In the genomic region with DNA sequence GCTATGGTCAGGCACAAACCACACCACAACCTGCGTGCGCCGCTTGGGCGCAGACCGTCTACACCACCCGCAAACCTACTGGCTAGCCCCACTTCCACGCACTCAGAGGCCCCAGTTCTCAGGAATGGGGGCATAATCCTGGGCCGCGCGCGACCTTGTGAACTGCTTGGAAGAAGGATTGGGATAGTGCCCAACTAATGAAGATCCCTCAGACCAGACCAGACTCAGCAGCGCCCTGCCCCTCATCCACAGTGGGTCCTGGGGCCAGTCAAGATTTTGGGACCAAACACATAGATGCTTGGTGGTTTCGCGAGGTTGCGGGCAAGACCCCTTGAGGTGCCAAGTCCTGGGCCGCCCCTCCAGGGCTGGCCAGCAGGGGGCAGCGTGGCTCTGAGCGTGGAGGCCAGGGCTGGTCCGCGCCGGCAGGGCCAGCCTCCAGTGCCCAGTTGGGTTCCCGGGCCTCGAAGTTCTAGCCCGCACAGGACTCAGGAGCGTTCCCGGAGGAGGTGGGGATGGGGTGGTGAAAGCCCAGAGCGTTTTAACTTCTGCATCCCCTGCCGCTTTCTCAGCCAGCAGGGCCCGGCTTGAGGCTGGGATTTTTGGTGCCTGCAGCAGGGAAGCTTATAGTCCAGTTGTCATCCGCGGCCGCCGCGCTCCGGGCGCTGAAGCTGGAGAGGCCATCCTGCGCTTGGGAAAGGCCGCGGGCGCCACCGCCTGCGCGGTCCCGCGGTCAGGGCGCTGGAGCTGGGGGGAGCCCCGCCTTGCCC, we compare ENCODE assay signal across 8 cellular contexts. TPM values are rescaled to one million over a fixed set of nuclear protein-coding genes. Genes with fewer than 3 reads are reported as not detected.
A peak's percentile ranks its signal among the peaks of the same experiment; 100 is the strongest.
DNase-seq lines count a peak whose midpoint lies in the region; ATAC-seq and TF ChIP-seq lines count a peak whose summit lies in the region.

No MANE protein-coding gene starts in this region.

- no peak overlapping the region for H2AFZ ChIP-seq in HCT116 (ENCODE audit: low read depth, low read length, poor library complexity, severe bottlenecking)

- peak; percentile 83 for TF ChIP-seq RAD21 in HCT116 (IDR thresholded peaks at IDR 0.05; ENCODE audit: low read depth)

- H3K27me3 ChIP-seq in A673 (replicated peaks; ENCODE audit: insufficient read depth, low read depth, low read length, poor library complexity) (peaks cover 48% of the 10 kb centered on the region), HCT116 (ENCODE audit: insufficient read depth, low read length) (no peaks in the 10 kb centered on the region), esophagus muscularis mucosa (peaks cover 0 to 28% (median 0%) of the 10 kb centered on the region in 4 donors), uterus (no peaks in the 10 kb centered on the region)

- 77% methylated on average over 6 of the region's 47 CpGs for WGBS in esophagus muscularis mucosa

- peaks cover 0 to 8% (median 3%) of the 10 kb centered on the region in 7 donors for H3K9me3 Mint-ChIP-seq in naive B cell

- TF ChIP-seq CTCF in A673 (conservative IDR thresholded peaks at IDR 0.05; ENCODE audit: low read depth, low read length) (peak; percentile 92), HCT116 (IDR thresholded peaks at IDR 0.05 in 2 of 3, conservative IDR thresholded peaks at IDR 0.05 in 1 of 3; ENCODE audit: borderline replicate concordance in 1 of 3, insufficient read depth in 1 of 3, low read depth in 2 of 3, low read length in 2 of 3) (peak; percentile 68 to 89 (median 87)), esophagus muscularis mucosa (IDR thresholded peaks at IDR 0.05) (peak; percentile 81 to 89 (median 82)), uterus (IDR thresholded peaks at IDR 0.05) (peak; percentile 11 to 39 (median 26))

- CTCF ChIA-PET in A673 (lab: Charles Lee) (interaction anchor here (0.7 to 1.5 kb wide), 2 partner anchors 396 to 513 kb away, joined by 3 to 4 read pairs; no protein-coding TSS in a partner anchor), HCT116 (lab: Charles Lee) (no interaction called here)

- TF ChIP-seq POLR2A in HCT116 (IDR thresholded peaks at IDR 0.05; ENCODE audit: borderline replicate concordance, extremely low read depth, insufficient read depth, insufficient read length) (no peak), esophagus muscularis mucosa (IDR thresholded peaks at IDR 0.05; ENCODE audit: low read depth) (no peak), uterus (IDR thresholded peaks at IDR 0.05) (no peak)

- peak overlapping the region in 6 of 8 donors; percentile 9 to 98 (median 57) for H3K4me3 Mint-ChIP-seq in naive B cell

- no peaks in the 10 kb centered on the region for H4K20me1 ChIP-seq in HCT116 (ENCODE audit: insufficient read depth)

- peak overlapping the region; percentile 18 for H3K4me3 ChIP-seq in A673 (ENCODE audit: low read depth, low read length, poor library complexity, severe bottlenecking)
- H3K4me3 ChIP-seq in HCT116 (replicated peaks in 1 of 2; ENCODE audit: low read depth in 1 of 2, low read length in 2 of 2) = no peak overlapping the region
- H3K4me3 ChIP-seq in esophagus muscularis mucosa = peak overlapping the region; percentile 33 to 90 (median 43)
- H3K4me3 ChIP-seq in uterus = no peak overlapping the region

- POLR2A ChIA-PET in A673 (lab: Charles Lee; ENCODE audit: low non-redundant PET) = no interaction called here
- POLR2A ChIA-PET in HCT116 (lab: Charles Lee) = no interaction called here

- no peaks in the 10 kb centered on the region for H3K9me2 ChIP-seq in HCT116 (ENCODE audit: insufficient read depth)

- peak; percentile 51 for ATAC-seq in HCT116
- no peak for ATAC-seq in naive B cell (ENCODE audit: low read depth in 2 of 2)
- no peak for ATAC-seq in GM19452 (IDR thresholded peaks at IDR 0.05; ENCODE audit: unreplicated experiment)

- H3K9ac ChIP-seq in HCT116 (ENCODE audit: low read length) = no peak overlapping the region

- H3K79me2 ChIP-seq in HCT116 (ENCODE audit: insufficient read depth, low read length) = 0 out of 2 replicates have a peak, but pooled peaks cover 5% of the 10 kb centered on the region

- TF ChIP-seq EP300 in esophagus muscularis mucosa (IDR thresholded peaks at IDR 0.05) = no peak

- no TSS peak for BruUV-seq in A673 (replicated peaks; lab: Mats Ljungman, UMichigan)
- no TSS peak for BruUV-seq in HCT116 (replicated peaks; lab: Mats Ljungman, UMichigan)

- 0 out of 2 replicates have a peak overlapping the region, but pooled peaks have one; percentile 5 for H3K4me2 ChIP-seq in HCT116 (ENCODE audit: low read length)

- H3K36me3 ChIP-seq in A673 (ENCODE audit: insufficient read depth, low read length, poor library complexity, severe bottlenecking) (no peaks in the 10 kb centered on the region), HCT116 (ENCODE audit: control insufficient read depth in 1 of 2, insufficient read depth in 2 of 2, low read length in 2 of 2) (no peaks in the 10 kb centered on the region; a peak in 1 of 4 replicates), esophagus muscularis mucosa (peaks cover 5 to 31% (median 13%) of the 10 kb centered on the region in 4 donors), uterus (no peaks in the 10 kb centered on the region)

- peaks cover 21 to 57% (median 43%) of the 10 kb centered on the region in 3 donors for H3K4me1 Mint-ChIP-seq in naive B cell

- peaks cover 49 to 69% (median 57%) of the 10 kb centered on the region in 3 donors for H3K27me3 Mint-ChIP-seq in naive B cell

- peak; percentile 48 for DNase-seq in A673 (ENCODE audit: low spot score)
- peak; percentile 29 for DNase-seq in HCT116 (ENCODE audit: low read depth, low spot score)
- peak; percentile 47 for DNase-seq in activated CD4-positive, alpha-beta T cell treated with anti-CD3 and anti-CD28 coated beads, Interleukin-2, amount 50 U/mL, for 1 hour
- DNase-seq in esophagus muscularis mucosa (ENCODE audit: extremely low spot score) = peak; percentile 92
- DNase-seq in naive B cell = no peak
- DNase-seq in uterus = no peak
- no peak for DNase-seq in AML-193 (lab: John Stamatoyannopoulos, UW)

- no peak overlapping the region for H3K27ac ChIP-seq in A673 (ENCODE audit: low read depth, low read length, poor library complexity, severe bottlenecking)
- H3K27ac ChIP-seq in HCT116 (ENCODE audit: low read depth, low read length) = no peak overlapping the region
- peak overlapping the region; percentile 87 to 94 (median 91) for H3K27ac ChIP-seq in esophagus muscularis mucosa (replicated peaks in 1 of 4)
- no peak overlapping the region for H3K27ac ChIP-seq in uterus

- RAD21 ChIA-PET in HCT116 (lab: Charles Lee; ENCODE audit: low non-redundant PET in 1 of 2, low total read pairs in 2 of 2, uncharacterized antibody in 2 of 2, unreplicated experiment in 2 of 2) = interaction anchor here in 1 of 2 experiments (0.7 kb wide), 1 partner anchor 147 kb away, joined by 3 read pairs; no protein-coding TSS in a partner anchor

- H3K4me1 ChIP-seq in A673 (ENCODE audit: insufficient read depth, low read length, poor library complexity, severe bottlenecking) = peaks cover 9% of the 10 kb centered on the region
- peaks cover 0 to 10% of the 10 kb centered on the region in 2 experiments; a peak in 2 of 4 replicates for H3K4me1 ChIP-seq in HCT116 (ENCODE audit: control insufficient read depth in 1 of 2, insufficient read depth in 2 of 2, low read length in 2 of 2)
- H3K4me1 ChIP-seq in esophagus muscularis mucosa = peaks cover 26 to 82% (median 71%) of the 10 kb centered on the region in 4 donors
- H3K4me1 ChIP-seq in uterus = peaks cover 0 to 4% of the 10 kb centered on the region in 2 donors

- peaks cover 0 to 6% of the 10 kb centered on the region in 2 donors for H3K36me3 Mint-ChIP-seq in naive B cell

- H3K9me3 ChIP-seq in A673 (ENCODE audit: low read depth, low read length, poor library complexity, severe bottlenecking) (no peaks in the 10 kb centered on the region), HCT116 (ENCODE audit: control insufficient read depth in 1 of 2, insufficient read depth in 1 of 2, low read depth in 1 of 2, low read length in 2 of 2) (no peaks in the 10 kb centered on the region), esophagus muscularis mucosa (no peaks in the 10 kb centered on the region), uterus (no peaks in the 10 kb centered on the region)

- intact Hi-C loops in A673 (cut with micrococcal nuclease; ENCODE audit: unreplicated experiment) (loop anchor here (5.0 kb wide), 1 partner anchor 512 kb away; no protein-coding TSS in a partner anchor), HCT116 (cut with micrococcal nuclease) (loop anchor here (2.0 kb wide), 1 partner anchor 513 kb away; no protein-coding TSS in a partner anchor), esophagus muscularis mucosa (cut with DNase I) (loop anchor here (5.0 to 10.0 kb wide), 2 partner anchors 512 to 705 kb away; partner anchors contain the start of gene LAPTM4A), uterus (cut with DNase I; ENCODE audit: low total_unique reads) (loop anchor here (10.0 kb wide), 1 partner anchor 355 kb away; no protein-coding TSS in a partner anchor)

- peak overlapping the region in 1 of 6 donors; percentile 14 for H3K27ac Mint-ChIP-seq in naive B cell

TF ChIP-seq in HCT116, 20 proteins besides CTCF, POLR2A, EP300 and RAD21:
- TF ChIP-seq ZFX (IDR thresholded peaks at IDR 0.05) (no peak), TCF7L2 (IDR thresholded peaks at IDR 0.05; ENCODE audit: borderline replicate concordance, extremely low read depth, insufficient read depth, insufficient read length) (no peak), FOSL1 (IDR thresholded peaks at IDR 0.05; ENCODE audit: low read depth) (no peak), SRF (IDR thresholded peaks at IDR 0.05; ENCODE audit: low read depth) (no peak), CEBPB (IDR thresholded peaks at IDR 0.05; ENCODE audit: low read depth) (no peak), ZNF274 (IDR thresholded peaks at IDR 0.05; ENCODE audit: low read depth, low read length) (no peak), EZH2phosphoT487 (IDR thresholded peaks at IDR 0.05; ENCODE audit: borderline replicate concordance) (no peak)

RNA-seq across cellular contexts. Expression of gene OSR1, which starts 8.3 kb away (rescaled TPM):
- 0.13 and 0.84 TPM in 2 replicates for total RNA-seq in A673 (2021)
- 2.6 TPM for total RNA-seq in HCT116 (2021; ENCODE audit: unreplicated experiment)
- polyA plus RNA-seq in HCT116 (2012) = 1.1 TPM in 2 replicates
- 10 to 100 TPM; 50.3 to 99.6 (median 74.7) TPM for total RNA-seq in esophagus muscularis mucosa
- not detected for polyA plus RNA-seq in naive B cell (ENCODE audit: low read depth in 6 of 6)
- total RNA-seq in uterus = 10 to 100 TPM in 3 of 4 donors, 1 to 10 TPM in 1; 4.7 to 26.2 (median 18.6) TPM

Comparison
In these comparisons a context has a peak if more than half of its experiments do, and no peak if none do; other contexts are left out.
1. DNase-seq: peak in A673 (single experiment), HCT116 (single experiment), activated CD4-positive, alpha-beta T cell treated with anti-CD3 and anti-CD28 coated beads, Interleukin-2, amount 50 U/mL, for 1 hour (single experiment) and esophagus muscularis mucosa (single experiment); none in naive B cell (single experiment), uterus (0 of 2) and AML-193 (0 of 2).
2. H3K27ac ChIP-seq: peak in esophagus muscularis mucosa (4 of 4); none in A673 (single experiment), HCT116 (single experiment) and uterus (0 of 2).
3. H3K4me3 ChIP-seq: peak in A673 (single experiment) and esophagus muscularis mucosa (4 of 4); none in HCT116 (0 of 2) and uterus (0 of 2).
4. CTCF ChIP-seq: peak in every context shown above with its lines; median percentile 92 in A673; 87 in HCT116; 82 in esophagus muscularis mucosa; 26 in uterus.